In genomic region chr10:32346551-32347362, GRCh38 we compare ENCODE assay signal across 8 cellular contexts. TPM values are rescaled to one million over a fixed set of nuclear protein-coding genes. Genes with fewer than 3 reads are reported as not detected.
A peak's percentile ranks its signal among the peaks of the same experiment; 100 is the strongest.
DNase-seq lines count a peak whose midpoint lies in the region; ATAC-seq and TF ChIP-seq lines count a peak whose summit lies in the region.

Gene EPC1, minus strand, starts transcription at chr10:32347158. Its CDS starts 243 bp downstream, at chr10:32346915.

- H3K4me3 ChIP-seq in kidney epithelial cell (ENCODE audit: low read depth, low read length) = peak within 1 kb of the TSS; percentile 75

- in situ Hi-C loops in ACHN (cut with HindIII; ENCODE audit: low pct_ligation_motif_present, low pct_unique_long_range_greater_than_20kb, low sequenced_read_pairs) = no loop called here

- H3K27me3 ChIP-seq in kidney epithelial cell (ENCODE audit: control insufficient read depth, insufficient read depth, low read length) = no peaks in the 10 kb centered on the region

- no peak for TF ChIP-seq CTCF in kidney epithelial cell (IDR thresholded peaks at IDR 0.05; ENCODE audit: insufficient read depth, low read length, poor library complexity, severe bottlenecking)

- H3K36me3 ChIP-seq in kidney epithelial cell (ENCODE audit: control insufficient read depth, insufficient read depth, low read length) = no peaks in the 10 kb centered on the region

- DNase-seq in ACHN (peak; percentile 85), NCI-H2196 (lab: John Stamatoyannopoulos, UW; ENCODE audit: unreplicated experiment) (peak; percentile 80), cerebellar cortex (ENCODE audit: low spot score) (peak; percentile 86), kidney epithelial cell (ENCODE audit: low read depth) (no peak)
- DNase-seq in activated CD4-positive, CD25-positive, alpha-beta regulatory T cell treated with anti-CD3 and anti-CD28 coated beads, Interleukin-2, amount 50 U/mL, for 72 hours = peak; percentile 86
- peak; percentile 77 to 80 for DNase-seq in stimulated activated CD4-positive, alpha-beta T cell treated with anti-CD3 and anti-CD28 coated beads, Interleukin-15, amount 100 ng/mL, for 48 hours (ENCODE audit: low read depth in 2 of 2)

- peak; percentile 69 for ATAC-seq in GM18520 (IDR thresholded peaks at IDR 0.05; ENCODE audit: unreplicated experiment)
- ATAC-seq in HG03060 (IDR thresholded peaks at IDR 0.05; ENCODE audit: low read depth, unreplicated experiment) = peak; percentile 67

RNA-seq across cellular contexts. Expression of gene EPC1, which starts in this region (rescaled TPM):
- total RNA-seq in kidney epithelial cell = 16.0 and 22.9 TPM in 2 replicates
